ENCODE assay signal across 24 cellular contexts in the genomic region with DNA sequence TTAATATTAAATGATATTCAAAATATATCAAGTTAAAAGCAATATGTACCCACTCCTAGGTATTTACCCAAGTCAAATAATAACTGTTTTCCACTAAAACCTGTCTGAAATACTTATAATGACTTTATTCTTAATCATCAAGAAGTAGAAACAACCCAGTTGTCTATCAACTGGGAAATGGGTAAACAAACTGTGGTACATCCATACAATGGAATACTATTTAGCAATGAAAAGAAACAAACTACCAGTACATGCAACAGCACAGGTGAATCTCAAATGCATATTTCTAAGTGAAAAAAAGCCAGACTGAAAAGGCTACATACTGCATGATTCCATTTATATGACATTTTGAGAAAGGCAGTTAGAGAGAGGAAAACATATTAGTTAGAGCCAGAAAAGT.
"Had no signal": no experiment of that assay in that cellular context is flagged by ENCODE, and none has a peak within 500 bp of the region (broad histone marks: within the 10 kb centered on the region; RNA-seq: fewer than 3 reads in every experiment).

No MANE protein-coding gene starts in this region.

- H3K36me3 ChIP-seq: colonic mucosa, esophagus muscularis mucosa, esophagus squamous epithelium, gastrocnemius medialis, gastroesophageal sphincter, heart left ventricle, heart right ventricle had no signal

- H3K27ac ChIP-seq: colonic mucosa, coronary artery, dorsolateral prefrontal cortex, epithelial cell of prostate, esophagus muscularis mucosa, esophagus squamous epithelium, foreskin keratinocyte, gastrocnemius medialis, gastroesophageal sphincter, heart left ventricle, heart right ventricle had no signal

- H3K9me3 ChIP-seq: colonic mucosa, gastrocnemius medialis had no signal

- DNase-seq: colonic mucosa; cortex of kidney; dermis blood vessel endothelial cell; dorsolateral prefrontal cortex; effector CD4-positive, alpha-beta T cell; effector CD8-positive, alpha-beta T cell; effector memory CD4-positive, alpha-beta T cell; effector memory CD8-positive, alpha-beta T cell; endodermal cell; erythroblast; esophagus squamous epithelium; foreskin fibroblast; foreskin keratinocyte; foreskin melanocyte; gastrocnemius medialis; glutamatergic neuron; head of caudate nucleus; heart left ventricle; heart right ventricle had no signal

- H3K4me1 ChIP-seq: colonic mucosa, esophagus muscularis mucosa, esophagus squamous epithelium, foreskin keratinocyte, gastrocnemius medialis, gastroesophageal sphincter, heart left ventricle, heart right ventricle had no signal

- ATAC-seq: effector memory CD8-positive, alpha-beta T cell; esophagus mucosa; foreskin keratinocyte; gastrocnemius medialis; gastroesophageal sphincter; heart left ventricle; heart right ventricle had no signal

- H3K4me3 ChIP-seq: colonic mucosa, coronary artery, dorsolateral prefrontal cortex, esophagus muscularis mucosa, esophagus squamous epithelium, gastrocnemius medialis, gastroesophageal sphincter, heart left ventricle, heart right ventricle had no signal

- H3K27me3 ChIP-seq: colonic mucosa, dorsolateral prefrontal cortex, esophagus muscularis mucosa, esophagus squamous epithelium, foreskin keratinocyte, gastrocnemius medialis, gastroesophageal sphincter, heart left ventricle, heart right ventricle had no signal
